In genomic region chr4:182745268-182745667, GRCh38 we compare ENCODE assay signal across 1 cellular context.
TF ChIP-seq lines count a peak whose summit lies in the region.

No MANE protein-coding gene starts in this region.

TF ChIP-seq in SK-N-SH treated with all-trans-retinoic acid at 6 μM for 48 hours, 23 proteins besides CTCF, POLR2A, EP300 and RAD21 (continued from another document):
- TF ChIP-seq CREB5 (CRISPR knock-in tag; IDR thresholded peaks at IDR 0.05; ENCODE audit: low read depth) (no peak), ISL1 (CRISPR knock-in tag; IDR thresholded peaks at IDR 0.05) (no peak), ZFP3 (CRISPR knock-in tag; IDR thresholded peaks at IDR 0.05) (no peak), TSHZ2 (CRISPR knock-in tag; IDR thresholded peaks at IDR 0.05) (no peak), RARB (CRISPR knock-in tag; IDR thresholded peaks at IDR 0.05) (no peak), TOX (CRISPR knock-in tag; IDR thresholded peaks at IDR 0.05; ENCODE audit: borderline replicate concordance) (no peak), ZNF70 (CRISPR knock-in tag; IDR thresholded peaks at IDR 0.05) (no peak), SNAI2 (CRISPR knock-in tag; IDR thresholded peaks at IDR 0.05) (no peak), ESRRG (CRISPR knock-in tag; IDR thresholded peaks at IDR 0.05) (no peak)
